In the genomic region with DNA sequence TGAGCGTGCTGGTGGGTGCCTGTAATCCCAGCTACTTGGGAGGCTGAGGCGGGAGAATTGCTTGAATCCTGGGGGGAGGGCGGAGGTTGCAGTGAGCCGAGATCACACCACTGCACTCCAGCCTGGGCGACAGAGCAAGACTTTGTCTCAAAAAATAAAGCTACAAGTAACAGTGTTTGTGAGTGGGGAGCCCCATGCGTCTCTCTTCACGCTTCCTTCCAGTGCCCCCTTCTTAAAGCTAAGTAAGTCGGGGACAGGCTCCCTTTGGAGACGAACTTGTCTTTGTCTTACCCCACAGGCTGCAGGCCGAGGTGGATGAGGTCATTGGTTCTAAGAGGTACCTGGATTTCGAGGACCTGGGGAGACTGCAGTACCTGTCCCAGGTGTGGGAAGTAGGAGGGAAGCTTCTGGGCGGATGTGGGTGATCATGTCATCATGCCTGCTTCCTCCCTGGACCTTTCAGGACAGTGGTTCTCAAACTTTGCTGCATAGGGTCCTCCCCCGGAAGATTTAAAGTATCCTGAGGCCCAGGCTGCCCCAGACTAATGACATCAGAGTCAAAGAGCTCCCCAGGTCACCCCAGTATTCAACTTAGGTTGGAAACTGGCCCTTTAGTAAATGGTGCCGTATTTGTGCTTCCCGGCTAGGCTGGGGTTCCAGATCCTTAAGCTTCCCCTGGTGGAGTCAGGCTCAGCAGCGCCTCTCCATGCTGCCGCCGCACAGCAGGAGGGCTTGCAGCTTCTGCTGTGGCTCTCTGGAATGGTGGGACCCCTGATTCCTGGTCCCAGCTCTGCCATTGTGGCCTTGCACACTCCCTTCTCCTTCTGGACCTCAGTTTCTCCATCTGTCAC, we compare ENCODE assay signal across 22 cellular contexts. TPM values are rescaled to one million over a fixed set of nuclear protein-coding genes. Genes with fewer than 3 reads are reported as not detected.
DNase-seq lines count a peak whose midpoint lies in the region; ATAC-seq and TF ChIP-seq lines count a peak whose summit lies in the region.
"Had no signal": no experiment of that assay in that cellular context is flagged by ENCODE, and none has a peak within 500 bp of the region (broad histone marks: within the 10 kb centered on the region; RNA-seq: fewer than 3 reads in every experiment).

No MANE protein-coding gene starts in this region.

- intact Hi-C loops in cardiac septum (cut with DNase I) (no loop called here), left ventricle myocardium superior (cut with micrococcal nuclease) (no loop called here), lower lobe of right lung (cut with DNase I) (no loop called here), vagina (cut with DNase I) (no loop called here)

- H3K27me3 ChIP-seq in lower lobe of right lung (ENCODE audit: low read depth) (no peaks in the 10 kb centered on the region), vagina (no peaks in the 10 kb centered on the region)
- H3K27me3 ChIP-seq: BE2C had no signal

- H3K4me1 ChIP-seq in lower lobe of right lung (no peaks in the 10 kb centered on the region), vagina (no peaks in the 10 kb centered on the region)
- H3K4me1 ChIP-seq: BE2C had no signal

- POLR2A ChIA-PET in WTC11 (lab: Charles Lee), result no interaction called here

- H3K9me3 Mint-ChIP-seq in WTC11, result no peaks in the 10 kb centered on the region

- CTCF ChIA-PET in WTC11 (lab: Charles Lee), result interaction anchor here (1.6 kb wide), 1 partner anchor 10 kb away, joined by 13 read pairs; no protein-coding TSS in a partner anchor

- H3K27me3 Mint-ChIP-seq in WTC11 (ENCODE audit: low read depth), result no peaks in the 10 kb centered on the region
- H3K27me3 Mint-ChIP-seq: CD4-positive, CD25-positive, alpha-beta regulatory T cell had no signal

- no peak overlapping the region for H3K27ac ChIP-seq in lower lobe of right lung
- no peak overlapping the region for H3K27ac ChIP-seq in vagina

- 0 out of 2 replicates have a peak, but pooled peaks cover 5% of the 10 kb centered on the region for H3K4me1 Mint-ChIP-seq in WTC11
- H3K4me1 Mint-ChIP-seq: CD4-positive, CD25-positive, alpha-beta regulatory T cell had no signal

- no peak overlapping the region for H3K4me3 ChIP-seq in lower lobe of right lung
- H3K4me3 ChIP-seq in vagina, result no peak overlapping the region

- H3K36me3 Mint-ChIP-seq in WTC11, result no peaks in the 10 kb centered on the region
- H3K36me3 Mint-ChIP-seq: CD4-positive, CD25-positive, alpha-beta regulatory T cell had no signal

- ATAC-seq in left ventricle myocardium superior, result no peak
- ATAC-seq in lower lobe of right lung, result no peak
- ATAC-seq in WTC11, result no peak

- no peak for TF ChIP-seq POLR2A in vagina (IDR thresholded peaks at IDR 0.05)

- TF ChIP-seq CTCF in lower lobe of right lung (IDR thresholded peaks at IDR 0.05), result no peak
- no peak for TF ChIP-seq CTCF in vagina (IDR thresholded peaks at IDR 0.05)
- no peak for TF ChIP-seq CTCF in WTC11 (IDR thresholded peaks at IDR 0.05)
- TF ChIP-seq CTCF in GM10266 (IDR thresholded peaks at IDR 0.05; ENCODE audit: control insufficient read depth, insufficient read depth, low read depth, missing control alignments), result no peak

- H3K27ac Mint-ChIP-seq in WTC11, result no peak overlapping the region
- H3K27ac Mint-ChIP-seq: CD4-positive, CD25-positive, alpha-beta regulatory T cell had no signal

- H3K9me3 ChIP-seq in lower lobe of right lung (no peaks in the 10 kb centered on the region), vagina (no peaks in the 10 kb centered on the region)
- H3K9me3 ChIP-seq: BE2C had no signal

- DNase-seq in cardiac septum (ENCODE audit: low spot score) (peak; percentile 49), left ventricle myocardium superior (no peak), lower lobe of right lung (peak; percentile 14), vagina (ENCODE audit: extremely low spot score in 2 of 2) (peak; percentile 40 to 81), WTC11 (ENCODE audit: low spot score) (no peak), GM10266 (ENCODE audit: extremely low spot score) (no peak)
- peak; percentile 25 for DNase-seq in activated CD8-positive, alpha-beta memory T cell treated with anti-CD3 and anti-CD28 coated beads, Interleukin-2, amount 50 U/mL, for 48 hours
- no peak for DNase-seq in NK-92 treated with Interleukin-12 subunit alpha and Interleukin-12 subunit beta, amount 100 ng/mL, for 24 hours (lab: John Stamatoyannopoulos, UW)
- DNase-seq: BE2C; CD4-positive, CD25-positive, alpha-beta regulatory T cell; COR-L47; DMS 273 treated with DMSO at 0.1 percent for 48 hours; DND-41; HCEC 1CT; KBM-7; NCI-H187; NCI-H2107; NCI-H510A treated with DMSO at 0.1 percent for 48 hours; NCI-H774; OCI-M1; SHP77 had no signal

- no peaks in the 10 kb centered on the region for H3K36me3 ChIP-seq in lower lobe of right lung
- H3K36me3 ChIP-seq in vagina, result no peaks in the 10 kb centered on the region
- H3K36me3 ChIP-seq: BE2C had no signal

- H3K4me3 Mint-ChIP-seq in WTC11, result no peak overlapping the region
- H3K4me3 Mint-ChIP-seq: CD4-positive, CD25-positive, alpha-beta regulatory T cell had no signal

TF ChIP-seq in WTC11, 78 proteins besides CTCF, POLR2A, EP300 and RAD21:
- TF ChIP-seq SP1 (CRISPR knock-in tag; conservative IDR thresholded peaks at IDR 0.05) (no peak), NR3C1 (CRISPR knock-in tag; conservative IDR thresholded peaks at IDR 0.05; ENCODE audit: low read depth) (no peak), NFE2L1 (CRISPR knock-in tag; IDR thresholded peaks at IDR 0.05) (no peak), NFYB (CRISPR knock-in tag; conservative IDR thresholded peaks at IDR 0.05; ENCODE audit: low read depth) (no peak), OVOL2 (CRISPR knock-in tag; IDR thresholded peaks at IDR 0.05; ENCODE audit: borderline replicate concordance) (no peak), JAZF1 (CRISPR knock-in tag; IDR thresholded peaks at IDR 0.05) (no peak), TP53 (CRISPR knock-in tag; IDR thresholded peaks at IDR 0.05) (no peak), RORB (CRISPR knock-in tag; IDR thresholded peaks at IDR 0.05) (no peak), HMGA2 (CRISPR knock-in tag; IDR thresholded peaks at IDR 0.05) (no peak), CBFB (CRISPR knock-in tag; IDR thresholded peaks at IDR 0.05; ENCODE audit: low read depth) (no peak), TEAD4 (CRISPR knock-in tag; IDR thresholded peaks at IDR 0.05) (no peak), FOXK1 (CRISPR knock-in tag; IDR thresholded peaks at IDR 0.05) (no peak), GTF2I (CRISPR knock-in tag; conservative IDR thresholded peaks at IDR 0.05) (no peak), TEAD1 (CRISPR knock-in tag; IDR thresholded peaks at IDR 0.05) (no peak)
- TF ChIP-seq, protein P1, sequence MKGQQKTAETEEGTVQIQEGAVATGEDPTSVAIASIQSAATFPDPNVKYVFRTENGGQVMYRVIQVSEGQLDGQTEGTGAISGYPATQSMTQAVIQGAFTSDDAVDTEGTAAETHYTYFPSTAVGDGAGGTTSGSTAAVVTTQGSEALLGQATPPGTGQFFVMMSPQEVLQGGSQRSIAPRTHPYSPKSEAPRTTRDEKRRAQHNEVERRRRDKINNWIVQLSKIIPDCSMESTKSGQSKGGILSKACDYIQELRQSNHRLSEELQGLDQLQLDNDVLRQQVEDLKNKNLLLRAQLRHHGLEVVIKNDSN (CRISPR knock-in tag; IDR thresholded peaks at IDR 0.05), result no peak

RNA-seq across cellular contexts. Expression of a gene that starts 37.1 kb away (rescaled TPM):
- 5.5 TPM for total RNA-seq in cardiac septum
- 3.0 TPM for total RNA-seq in left ventricle myocardium superior
- total RNA-seq in lower lobe of right lung, result 0.62 TPM
- total RNA-seq in vagina, result 1.2 TPM
- 0.57 to 0.77 TPM (median 0.73 TPM) in 3 replicates for total RNA-seq in WTC11 (2021)
- total RNA-seq: CD4-positive, CD25-positive, alpha-beta regulatory T cell; RPMI7951 had no signal

Comparison
In these comparisons a context has a peak if more than half of its experiments do, and no peak if none do; other contexts are left out.
1. DNase-seq: peak in cardiac septum (single experiment), activated CD8-positive, alpha-beta memory T cell treated with anti-CD3 and anti-CD28 coated beads, Interleukin-2, amount 50 U/mL, for 48 hours (single experiment), lower lobe of right lung (single experiment) and vagina (2 of 2); none in left ventricle myocardium superior (single experiment), WTC11 (single experiment), GM10266 (single experiment) and NK-92 treated with Interleukin-12 subunit alpha and Interleukin-12 subunit beta, amount 100 ng/mL, for 24 hours (single experiment).